ENCODE assay signal across 1 cellular context in the genomic region with DNA sequence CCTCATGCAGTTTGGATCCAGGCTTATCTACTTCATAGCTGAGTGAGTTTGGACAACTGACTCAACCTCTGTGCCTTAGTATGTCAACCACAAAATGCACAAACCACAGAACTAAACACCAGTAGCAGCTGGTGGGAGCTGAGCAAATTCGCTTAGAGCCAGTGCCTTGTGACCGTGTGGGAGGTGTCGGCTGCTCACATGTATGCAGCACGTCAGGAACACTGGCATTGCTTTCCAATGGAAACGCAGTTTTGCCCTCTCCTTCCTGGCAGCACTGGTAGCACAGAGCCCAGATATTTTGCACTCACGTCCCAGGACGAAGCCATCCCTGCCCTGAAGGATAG.
TF ChIP-seq lines count a peak whose summit lies in the region.

No MANE protein-coding gene starts in this region.

TF ChIP-seq in K562, 482 proteins besides CTCF, POLR2A, EP300 and RAD21 (continued from another document and continues in another):
- TF ChIP-seq, protein P1, sequence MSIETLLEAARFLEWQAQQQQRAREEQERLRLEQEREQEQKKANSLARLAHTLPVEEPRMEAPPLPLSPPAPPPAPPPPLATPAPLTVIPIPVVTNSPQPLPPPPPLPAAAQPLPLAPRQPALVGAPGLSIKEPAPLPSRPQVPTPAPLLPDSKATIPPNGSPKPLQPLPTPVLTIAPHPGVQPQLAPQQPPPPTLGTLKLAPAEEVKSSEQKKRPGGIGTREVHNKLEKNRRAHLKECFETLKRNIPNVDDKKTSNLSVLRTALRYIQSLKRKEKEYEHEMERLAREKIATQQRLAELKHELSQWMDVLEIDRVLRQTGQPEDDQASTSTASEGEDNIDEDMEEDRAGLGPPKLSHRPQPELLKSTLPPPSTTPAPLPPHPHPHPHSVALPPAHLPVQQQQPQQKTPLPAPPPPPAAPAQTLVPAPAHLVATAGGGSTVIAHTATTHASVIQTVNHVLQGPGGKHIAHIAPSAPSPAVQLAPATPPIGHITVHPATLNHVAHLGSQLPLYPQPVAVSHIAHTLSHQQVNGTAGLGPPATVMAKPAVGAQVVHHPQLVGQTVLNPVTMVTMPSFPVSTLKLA (conservative IDR thresholded peaks at IDR 0.05): 0 out of 4 replicates have a peak, but pooled peaks of 1 of the 2 experiments have one; percentile 21
- peak; percentile 22; the same call in 1 of the 2 replicates for TF ChIP-seq CBFA2T2 (conservative IDR thresholded peaks at IDR 0.05)
- TF ChIP-seq TAF15 (IDR thresholded peaks at IDR 0.05; ENCODE audit: low read depth, low read length): no peak
- no peak for TF ChIP-seq CAMTA2 (CRISPR knock-in tag; conservative IDR thresholded peaks at IDR 0.05)
- TF ChIP-seq LARP7 (IDR thresholded peaks at IDR 0.05): no peak
- TF ChIP-seq HMG20A (CRISPR knock-in tag; conservative IDR thresholded peaks at IDR 0.05): no peak
- TF ChIP-seq TCF3 (CRISPR knock-in tag; IDR thresholded peaks at IDR 0.05): peak; percentile 64
- TF ChIP-seq KLF10 (CRISPR knock-in tag; IDR thresholded peaks at IDR 0.05): no peak
- TF ChIP-seq ERF (CRISPR knock-in tag; IDR thresholded peaks at IDR 0.05): no peak
- TF ChIP-seq SMARCA5 (IDR thresholded peaks at IDR 0.05): no peak
- TF ChIP-seq ZFP36 (IDR thresholded peaks at IDR 0.05; ENCODE audit: low read depth, low read length, partially characterized antibody): peak; percentile 19
- TF ChIP-seq SUPT5H (IDR thresholded peaks at IDR 0.05): no peak
- TF ChIP-seq ZNF23 (CRISPR knock-in tag; IDR thresholded peaks at IDR 0.05): no peak
- TF ChIP-seq KDM4B (IDR thresholded peaks at IDR 0.05; ENCODE audit: borderline replicate concordance in 2 of 2, low read depth in 1 of 2): no peak
- TF ChIP-seq MCM3 (IDR thresholded peaks at IDR 0.05): no peak
- no peak for TF ChIP-seq ZNF77 (CRISPR knock-in tag; IDR thresholded peaks at IDR 0.05)
- no peak for TF ChIP-seq SNIP1 (IDR thresholded peaks at IDR 0.05; ENCODE audit: low read depth)
- no peak for TF ChIP-seq ZFPM2 (CRISPR knock-in tag; IDR thresholded peaks at IDR 0.05)
- TF ChIP-seq PRPF4 (IDR thresholded peaks at IDR 0.05; ENCODE audit: insufficient read depth, low read depth, low read length, poor library complexity, severe bottlenecking): no peak
- TF ChIP-seq ZEB2 (IDR thresholded peaks at IDR 0.05): no peak
- TF ChIP-seq POLR3G (IDR thresholded peaks at IDR 0.05; ENCODE audit: extremely low read depth, insufficient read length, insufficient replicate concordance): no peak
- no peak for TF ChIP-seq BRCA1 (IDR thresholded peaks at IDR 0.05)
- no peak for TF ChIP-seq BRCA1 (CRISPR knock-in tag; IDR thresholded peaks at IDR 0.05)
- TF ChIP-seq, protein P2, sequence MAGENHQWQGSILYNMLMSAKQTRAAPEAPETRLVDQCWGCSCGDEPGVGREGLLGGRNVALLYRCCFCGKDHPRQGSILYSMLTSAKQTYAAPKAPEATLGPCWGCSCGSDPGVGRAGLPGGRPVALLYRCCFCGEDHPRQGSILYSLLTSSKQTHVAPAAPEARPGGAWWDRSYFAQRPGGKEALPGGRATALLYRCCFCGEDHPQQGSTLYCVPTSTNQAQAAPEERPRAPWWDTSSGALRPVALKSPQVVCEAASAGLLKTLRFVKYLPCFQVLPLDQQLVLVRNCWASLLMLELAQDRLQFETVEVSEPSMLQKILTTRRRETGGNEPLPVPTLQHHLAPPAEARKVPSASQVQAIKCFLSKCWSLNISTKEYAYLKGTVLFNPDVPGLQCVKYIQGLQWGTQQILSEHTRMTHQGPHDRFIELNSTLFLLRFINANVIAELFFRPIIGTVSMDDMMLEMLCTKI (IDR thresholded peaks at IDR 0.05; ENCODE audit: partially characterized antibody): no peak
- TF ChIP-seq SMARCE1 (IDR thresholded peaks at IDR 0.05): peak; percentile 51; the same call in 1 of the 2 replicates
- no peak for TF ChIP-seq MAFF (IDR thresholded peaks at IDR 0.05; ENCODE audit: low read length)
- TF ChIP-seq ZC3H8 (IDR thresholded peaks at IDR 0.05): no peak
- TF ChIP-seq, protein P3, sequence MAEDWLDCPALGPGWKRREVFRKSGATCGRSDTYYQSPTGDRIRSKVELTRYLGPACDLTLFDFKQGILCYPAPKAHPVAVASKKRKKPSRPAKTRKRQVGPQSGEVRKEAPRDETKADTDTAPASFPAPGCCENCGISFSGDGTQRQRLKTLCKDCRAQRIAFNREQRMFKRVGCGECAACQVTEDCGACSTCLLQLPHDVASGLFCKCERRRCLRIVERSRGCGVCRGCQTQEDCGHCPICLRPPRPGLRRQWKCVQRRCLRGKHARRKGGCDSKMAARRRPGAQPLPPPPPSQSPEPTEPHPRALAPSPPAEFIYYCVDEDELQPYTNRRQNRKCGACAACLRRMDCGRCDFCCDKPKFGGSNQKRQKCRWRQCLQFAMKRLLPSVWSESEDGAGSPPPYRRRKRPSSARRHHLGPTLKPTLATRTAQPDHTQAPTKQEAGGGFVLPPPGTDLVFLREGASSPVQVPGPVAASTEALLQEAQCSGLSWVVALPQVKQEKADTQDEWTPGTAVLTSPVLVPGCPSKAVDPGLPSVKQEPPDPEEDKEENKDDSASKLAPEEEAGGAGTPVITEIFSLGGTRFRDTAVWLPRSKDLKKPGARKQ (CRISPR knock-in tag; IDR thresholded peaks at IDR 0.05): no peak
- TF ChIP-seq KAT8 (IDR thresholded peaks at IDR 0.05; ENCODE audit: low read depth): no peak
- TF ChIP-seq RNF2 (IDR thresholded peaks at IDR 0.05): peak; percentile 71; the same call in 1 of the 2 replicates
- no peak; the same call in 1 of the 2 replicates for TF ChIP-seq SMARCA4 (IDR thresholded peaks at IDR 0.05)
- TF ChIP-seq, protein P4, sequence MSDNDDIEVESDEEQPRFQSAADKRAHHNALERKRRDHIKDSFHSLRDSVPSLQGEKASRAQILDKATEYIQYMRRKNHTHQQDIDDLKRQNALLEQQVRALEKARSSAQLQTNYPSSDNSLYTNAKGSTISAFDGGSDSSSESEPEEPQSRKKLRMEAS (CRISPR knock-in tag; IDR thresholded peaks at IDR 0.05): peak; percentile 63; the same call in 1 of the 2 replicates
- TF ChIP-seq, protein P5, sequence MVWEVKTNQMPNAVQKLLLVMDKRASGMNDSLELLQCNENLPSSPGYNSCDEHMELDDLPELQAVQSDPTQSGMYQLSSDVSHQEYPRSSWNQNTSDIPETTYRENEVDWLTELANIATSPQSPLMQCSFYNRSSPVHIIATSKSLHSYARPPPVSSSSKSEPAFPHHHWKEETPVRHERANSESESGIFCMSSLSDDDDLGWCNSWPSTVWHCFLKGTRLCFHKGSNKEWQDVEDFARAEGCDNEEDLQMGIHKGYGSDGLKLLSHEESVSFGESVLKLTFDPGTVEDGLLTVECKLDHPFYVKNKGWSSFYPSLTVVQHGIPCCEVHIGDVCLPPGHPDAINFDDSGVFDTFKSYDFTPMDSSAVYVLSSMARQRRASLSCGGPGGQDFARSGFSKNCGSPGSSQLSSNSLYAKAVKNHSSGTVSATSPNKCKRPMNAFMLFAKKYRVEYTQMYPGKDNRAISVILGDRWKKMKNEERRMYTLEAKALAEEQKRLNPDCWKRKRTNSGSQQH (CRISPR knock-in tag; IDR thresholded peaks at IDR 0.05): no peak
- no peak for TF ChIP-seq SRSF7 (optimal IDR thresholded peaks at IDR 0.05; ENCODE audit: low read depth, low read length)
- no peak for TF ChIP-seq SAFB2 (IDR thresholded peaks at IDR 0.05; ENCODE audit: borderline replicate concordance, low read depth, low read length, severe bottlenecking)
- no peak for TF ChIP-seq ZNF253 (CRISPR knock-in tag; conservative IDR thresholded peaks at IDR 0.05)
- no peak for TF ChIP-seq RFX1 (IDR thresholded peaks at IDR 0.05)
- TF ChIP-seq ZNF41 (CRISPR knock-in tag; conservative IDR thresholded peaks at IDR 0.05): no peak
- TF ChIP-seq ZNF133 (CRISPR knock-in tag; IDR thresholded peaks at IDR 0.05): no peak
- TF ChIP-seq, protein P6, sequence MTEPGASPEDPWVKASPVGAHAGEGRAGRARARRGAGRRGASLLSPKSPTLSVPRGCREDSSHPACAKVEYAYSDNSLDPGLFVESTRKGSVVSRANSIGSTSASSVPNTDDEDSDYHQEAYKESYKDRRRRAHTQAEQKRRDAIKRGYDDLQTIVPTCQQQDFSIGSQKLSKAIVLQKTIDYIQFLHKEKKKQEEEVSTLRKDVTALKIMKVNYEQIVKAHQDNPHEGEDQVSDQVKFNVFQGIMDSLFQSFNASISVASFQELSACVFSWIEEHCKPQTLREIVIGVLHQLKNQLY (CRISPR knock-in tag; conservative IDR thresholded peaks at IDR 0.05): no peak
- no peak for TF ChIP-seq MTA1 (IDR thresholded peaks at IDR 0.05; ENCODE audit: borderline replicate concordance)
- TF ChIP-seq ZNF780A (CRISPR knock-in tag; IDR thresholded peaks at IDR 0.05): no peak
- no peak for TF ChIP-seq CXXC5 (CRISPR knock-in tag; IDR thresholded peaks at IDR 0.05)
- TF ChIP-seq CHD4 (IDR thresholded peaks at IDR 0.05; ENCODE audit: insufficient read depth, insufficient replicate concordance, low read depth, low read length, poor library complexity, severe bottlenecking): no peak
- TF ChIP-seq, protein P7, sequence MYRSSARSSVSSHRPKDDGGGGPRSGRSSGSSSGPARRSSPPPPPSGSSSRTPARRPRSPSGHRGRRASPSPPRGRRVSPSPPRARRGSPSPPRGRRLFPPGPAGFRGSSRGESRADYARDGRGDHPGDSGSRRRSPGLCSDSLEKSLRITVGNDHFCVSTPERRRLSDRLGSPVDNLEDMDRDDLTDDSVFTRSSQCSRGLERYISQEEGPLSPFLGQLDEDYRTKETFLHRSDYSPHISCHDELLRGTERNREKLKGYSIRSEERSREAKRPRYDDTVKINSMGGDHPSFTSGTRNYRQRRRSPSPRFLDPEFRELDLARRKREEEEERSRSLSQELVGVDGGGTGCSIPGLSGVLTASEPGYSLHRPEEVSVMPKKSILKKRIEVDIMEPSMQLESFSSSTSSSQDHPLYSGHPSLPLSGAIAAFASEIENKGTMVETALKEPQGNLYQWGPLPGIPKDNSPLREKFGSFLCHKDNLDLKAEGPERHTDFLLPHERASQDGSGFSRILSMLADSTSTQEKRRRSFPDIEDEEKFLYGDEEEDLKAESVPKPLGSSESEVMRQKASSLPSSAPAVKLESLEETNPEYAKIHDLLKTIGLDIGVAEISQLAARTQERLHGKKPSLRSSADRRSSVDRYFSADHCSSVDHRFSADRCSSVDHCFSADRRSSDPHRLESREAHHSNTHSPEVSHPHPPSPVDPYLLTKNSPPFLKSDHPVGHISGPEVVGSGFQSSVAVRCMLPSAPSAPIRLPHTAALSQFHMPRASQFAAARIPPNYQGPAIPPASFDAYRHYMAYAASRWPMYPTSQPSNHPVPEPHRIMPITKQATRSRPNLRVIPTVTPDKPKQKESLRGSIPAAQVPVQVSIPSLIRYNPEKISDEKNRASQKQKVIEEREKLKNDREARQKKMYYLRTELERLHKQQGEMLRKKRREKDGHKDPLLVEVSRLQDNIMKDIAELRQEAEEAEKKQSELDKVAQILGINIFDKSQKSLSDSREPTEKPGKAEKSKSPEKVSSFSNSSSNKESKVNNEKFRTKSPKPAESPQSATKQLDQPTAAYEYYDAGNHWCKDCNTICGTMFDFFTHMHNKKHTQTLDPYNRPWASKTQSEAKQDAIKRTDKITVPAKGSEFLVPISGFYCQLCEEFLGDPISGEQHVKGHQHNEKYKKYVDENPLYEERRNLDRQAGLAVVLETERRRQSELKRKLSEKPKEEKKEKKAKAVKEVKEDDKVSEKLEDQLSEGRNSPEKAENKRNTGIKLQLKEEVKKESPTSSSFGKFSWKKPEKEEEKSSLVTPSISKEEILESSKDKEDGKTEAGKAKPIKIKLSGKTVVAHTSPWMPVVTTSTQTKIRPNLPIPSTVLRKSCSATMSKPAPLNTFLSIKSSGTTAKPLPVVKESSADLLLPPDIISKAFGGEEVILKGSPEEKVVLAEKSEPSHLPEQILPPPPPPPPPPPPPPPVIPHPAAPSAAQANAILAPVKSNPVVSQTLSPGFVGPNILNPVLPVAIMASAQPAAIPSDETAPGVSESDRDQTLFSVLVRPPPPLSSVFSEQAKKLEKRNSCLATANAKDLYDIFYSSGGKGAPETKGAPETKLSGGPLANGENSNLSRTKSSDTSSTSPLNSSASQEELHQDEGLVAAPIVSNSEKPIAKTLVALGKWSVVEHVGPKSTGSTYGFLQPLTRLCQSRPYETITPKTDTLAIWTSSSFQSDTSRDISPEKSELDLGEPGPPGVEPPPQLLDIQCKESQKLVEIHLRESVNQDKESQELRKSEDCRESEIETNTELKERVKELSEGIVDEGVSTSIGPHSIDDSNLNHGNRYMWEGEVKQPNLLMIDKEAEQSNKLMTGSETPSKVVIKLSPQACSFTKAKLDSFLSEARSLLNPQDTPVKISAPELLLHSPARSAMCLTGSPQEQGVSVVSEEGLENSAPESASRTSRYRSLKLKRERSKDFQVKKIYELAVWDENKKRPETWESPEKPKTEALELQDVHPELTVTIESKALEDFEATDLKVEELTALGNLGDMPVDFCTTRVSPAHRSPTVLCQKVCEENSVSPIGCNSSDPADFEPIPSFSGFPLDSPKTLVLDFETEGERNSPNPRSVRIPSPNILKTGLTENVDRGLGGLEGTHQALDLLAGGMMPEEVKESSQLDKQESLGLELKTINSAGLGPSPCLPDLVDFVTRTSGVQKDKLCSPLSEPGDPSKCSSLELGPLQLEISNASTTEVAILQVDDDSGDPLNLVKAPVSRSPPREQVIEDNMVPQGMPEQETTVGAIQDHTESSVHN (IDR thresholded peaks at IDR 0.05; ENCODE audit: borderline replicate concordance in 1 of 2, low read depth in 1 of 2): 0 out of 4 replicates have a peak, but pooled peaks of 1 of the 2 experiments have one; percentile 31
- no peak for TF ChIP-seq GATAD2A (IDR thresholded peaks at IDR 0.05)
- peak in 1 of 2 experiments; percentile 66; a peak in 1 of 4 replicates for TF ChIP-seq RCOR1 (IDR thresholded peaks at IDR 0.05; ENCODE audit: borderline replicate concordance in 1 of 2, low read depth in 2 of 2, low read length in 2 of 2)
- no peak for TF ChIP-seq EWSR1 (IDR thresholded peaks at IDR 0.05; ENCODE audit: borderline replicate concordance, low read depth, partially characterized antibody)
- TF ChIP-seq, protein P8, sequence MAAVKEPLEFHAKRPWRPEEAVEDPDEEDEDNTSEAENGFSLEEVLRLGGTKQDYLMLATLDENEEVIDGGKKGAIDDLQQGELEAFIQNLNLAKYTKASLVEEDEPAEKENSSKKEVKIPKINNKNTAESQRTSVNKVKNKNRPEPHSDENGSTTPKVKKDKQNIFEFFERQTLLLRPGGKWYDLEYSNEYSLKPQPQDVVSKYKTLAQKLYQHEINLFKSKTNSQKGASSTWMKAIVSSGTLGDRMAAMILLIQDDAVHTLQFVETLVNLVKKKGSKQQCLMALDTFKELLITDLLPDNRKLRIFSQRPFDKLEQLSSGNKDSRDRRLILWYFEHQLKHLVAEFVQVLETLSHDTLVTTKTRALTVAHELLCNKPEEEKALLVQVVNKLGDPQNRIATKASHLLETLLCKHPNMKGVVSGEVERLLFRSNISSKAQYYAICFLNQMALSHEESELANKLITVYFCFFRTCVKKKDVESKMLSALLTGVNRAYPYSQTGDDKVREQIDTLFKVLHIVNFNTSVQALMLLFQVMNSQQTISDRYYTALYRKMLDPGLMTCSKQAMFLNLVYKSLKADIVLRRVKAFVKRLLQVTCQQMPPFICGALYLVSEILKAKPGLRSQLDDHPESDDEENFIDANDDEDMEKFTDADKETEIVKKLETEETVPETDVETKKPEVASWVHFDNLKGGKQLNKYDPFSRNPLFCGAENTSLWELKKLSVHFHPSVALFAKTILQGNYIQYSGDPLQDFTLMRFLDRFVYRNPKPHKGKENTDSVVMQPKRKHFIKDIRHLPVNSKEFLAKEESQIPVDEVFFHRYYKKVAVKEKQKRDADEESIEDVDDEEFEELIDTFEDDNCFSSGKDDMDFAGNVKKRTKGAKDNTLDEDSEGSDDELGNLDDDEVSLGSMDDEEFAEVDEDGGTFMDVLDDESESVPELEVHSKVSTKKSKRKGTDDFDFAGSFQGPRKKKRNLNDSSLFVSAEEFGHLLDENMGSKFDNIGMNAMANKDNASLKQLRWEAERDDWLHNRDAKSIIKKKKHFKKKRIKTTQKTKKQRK (IDR thresholded peaks at IDR 0.05; ENCODE audit: borderline replicate concordance, low read depth, low read length): no peak
- TF ChIP-seq RFX5 (IDR thresholded peaks at IDR 0.05; ENCODE audit: low read depth, low read length): no peak
